ENCODE assay signal across 8 cellular contexts in the genomic region with DNA sequence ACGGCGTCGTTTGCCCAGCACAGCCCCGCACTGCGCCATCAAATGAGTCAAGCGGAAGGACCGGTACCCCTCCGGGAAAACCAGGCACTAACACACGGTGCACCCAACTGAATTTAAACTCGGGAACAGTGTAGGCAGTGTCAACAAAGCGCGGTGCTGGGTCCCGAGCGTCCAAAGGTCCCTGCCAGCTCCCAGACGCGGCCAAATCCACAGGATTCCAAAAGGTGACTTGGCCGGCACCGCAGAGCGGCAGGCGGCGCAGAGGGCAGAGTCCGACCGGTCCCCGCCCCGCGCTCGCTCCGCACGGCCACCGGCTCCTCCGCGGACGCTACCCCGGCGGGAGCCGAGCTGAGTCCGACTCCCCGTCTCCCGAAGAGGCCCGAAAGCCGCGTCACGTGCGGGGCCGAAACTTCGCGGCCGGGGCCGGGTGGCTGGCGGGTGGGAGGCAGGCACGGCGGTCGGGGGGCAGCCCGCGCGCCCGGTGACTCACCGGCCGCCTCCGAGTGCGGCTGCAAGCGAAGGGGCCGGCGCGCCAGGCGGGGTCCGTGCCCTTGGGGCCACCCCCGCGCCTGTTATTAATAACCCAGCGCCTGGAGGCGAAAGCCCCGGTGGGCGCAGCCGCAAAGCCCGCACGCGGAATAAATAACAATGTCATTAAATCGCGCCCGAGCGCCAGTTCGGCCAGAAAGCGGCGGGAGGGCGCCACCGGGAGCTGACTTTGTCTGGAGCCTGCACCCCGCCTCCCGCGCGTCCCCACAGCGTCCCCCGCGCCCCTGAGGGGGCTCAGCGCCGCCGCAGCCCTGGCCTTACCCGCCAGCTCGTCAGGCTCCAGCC. TPM values are rescaled to one million over a fixed set of nuclear protein-coding genes. Genes with fewer than 3 reads are reported as not detected.
DNase-seq lines count a peak whose midpoint lies in the region; ATAC-seq, FAIRE-seq and TF ChIP-seq lines count a peak whose summit lies in the region.

No MANE protein-coding gene starts in this region.

- no peak overlapping the region for H3K27ac Mint-ChIP-seq in activated naive CD4-positive, alpha-beta T cell treated with anti-CD3 and anti-CD28 coated beads for 36 hours
- peak overlapping the region; percentile 87 for H3K27ac Mint-ChIP-seq in HFFc6
- peak overlapping the region; percentile 94 for H3K27ac Mint-ChIP-seq in activated B cell treated with CpG ODN at 0.5 μM for 24 hours
- peak overlapping the region; percentile 96 for H3K27ac Mint-ChIP-seq in stimulated activated naive B cell treated with anti-CD40 and anti-IgM and Interleukin-4, amounts not matched to agents 10 μg/mL and 1 μg/mL and 100 μg/mL, for 72 hours

- H3K4ac ChIP-seq in mesendoderm (ENCODE audit: low read depth, low read length) = peak overlapping the region; percentile 27

- TF ChIP-seq POLR2A in endothelial cell of umbilical vein (IDR thresholded peaks at IDR 0.05; ENCODE audit: low read depth, low read length) = no peak

- H3K9ac ChIP-seq in endothelial cell of umbilical vein (replicated peaks; ENCODE audit: extremely low read depth, insufficient read depth, low read length) = peak overlapping the region; percentile 97
- H3K9ac ChIP-seq in mesendoderm (ENCODE audit: low read length) = peak overlapping the region; percentile 53

- peaks cover 9% of the 10 kb centered on the region for H3K4me1 Mint-ChIP-seq in activated naive CD4-positive, alpha-beta T cell treated with anti-CD3 and anti-CD28 coated beads for 36 hours (ENCODE audit: low read depth)
- H3K4me1 Mint-ChIP-seq in HFFc6 (ENCODE audit: low read depth) (peaks cover 60% of the 10 kb centered on the region), activated B cell treated with CpG ODN at 0.5 μM for 24 hours (peaks cover 60% of the 10 kb centered on the region)
- peaks cover 29 to 54% of the 10 kb centered on the region in 2 donors for H3K4me1 Mint-ChIP-seq in stimulated activated naive B cell treated with anti-CD40 and anti-IgM and Interleukin-4, amounts not matched to agents 10 μg/mL and 1 μg/mL and 100 μg/mL, for 72 hours

- H2BK15ac ChIP-seq in mesendoderm (replicated peaks; ENCODE audit: low read depth) = no peak overlapping the region

- peak; percentile 26 for DNase-seq in activated naive CD4-positive, alpha-beta T cell treated with anti-CD3 and anti-CD28 coated beads for 36 hours
- DNase-seq in activated naive CD4-positive, alpha-beta T cell treated with anti-CD3 and anti-CD28 coated beads, Interleukin-2, amount 50 U/mL, for 16 hours = no peak
- DNase-seq in HFFc6 (peak; percentile 48), NAMALWA (ENCODE audit: low spot score) (peak; percentile 79), activated B cell treated with CpG ODN at 0.5 μM for 24 hours (peak; percentile 75), endothelial cell of umbilical vein (ENCODE audit: low read depth, low spot score) (peak; percentile 67), mesendoderm (peak; percentile 72)
- peak; percentile 82 for DNase-seq in stimulated activated naive B cell treated with anti-CD40 and anti-IgM and Interleukin-4, amounts not matched to agents 10 μg/mL and 1 μg/mL and 100 μg/mL, for 72 hours

- peaks cover 27% of the 10 kb centered on the region for H3K79me2 ChIP-seq in endothelial cell of umbilical vein (ENCODE audit: control insufficient read depth, insufficient read depth, low read length)
- H3K79me2 ChIP-seq in mesendoderm (ENCODE audit: control insufficient read depth, insufficient read depth, low read length) = no peaks in the 10 kb centered on the region

- H3K4me2 ChIP-seq in endothelial cell of umbilical vein (ENCODE audit: insufficient read depth, low read length) (peak overlapping the region; percentile 65), mesendoderm (ENCODE audit: low read length) (peak overlapping the region; percentile 87)

- H3K9me3 ChIP-seq in endothelial cell of umbilical vein (replicated peaks; ENCODE audit: control insufficient read depth, insufficient read depth, low read length) = no peaks in the 10 kb centered on the region

- no peak overlapping the region for H2BK5ac ChIP-seq in mesendoderm (ENCODE audit: low read length)

- H3K27me3 Mint-ChIP-seq in activated naive CD4-positive, alpha-beta T cell treated with anti-CD3 and anti-CD28 coated beads for 36 hours (ENCODE audit: low read depth) = peaks cover 46% of the 10 kb centered on the region
- H3K27me3 Mint-ChIP-seq in HFFc6 (ENCODE audit: insufficient read depth) (peaks cover 2% of the 10 kb centered on the region; the same call in 1 of the 2 replicates), activated B cell treated with CpG ODN at 0.5 μM for 24 hours (no peaks in the 10 kb centered on the region)
- H3K27me3 Mint-ChIP-seq in stimulated activated naive B cell treated with anti-CD40 and anti-IgM and Interleukin-4, amounts not matched to agents 10 μg/mL and 1 μg/mL and 100 μg/mL, for 72 hours = no peaks in the 10 kb centered on the region

- H4K20me1 ChIP-seq in endothelial cell of umbilical vein (replicated peaks; ENCODE audit: control insufficient read depth, extremely low read depth, insufficient read depth, low read length) = peaks cover 4% of the 10 kb centered on the region

- H3K36me3 ChIP-seq in endothelial cell of umbilical vein (ENCODE audit: control insufficient read depth in 2 of 2, extremely low read depth in 1 of 2, insufficient read depth in 2 of 2, low read length in 2 of 2) = no peaks in the 10 kb centered on the region
- no peaks in the 10 kb centered on the region for H3K36me3 ChIP-seq in mesendoderm (ENCODE audit: control insufficient read depth, insufficient read depth, low read length)

- ATAC-seq in activated B cell treated with CpG ODN at 0.5 μM for 24 hours (ENCODE audit: low read depth) = peak; percentile 70
- ATAC-seq in stimulated activated naive B cell treated with anti-CD40 and anti-IgM and Interleukin-4, amounts not matched to agents 10 μg/mL and 1 μg/mL and 100 μg/mL, for 72 hours (replicated peaks) = peak; percentile 77 to 78

- H2BK120ac ChIP-seq in mesendoderm (ENCODE audit: low read depth, low read length) = no peak overlapping the region

- peak overlapping the region; percentile 95 for H3K18ac ChIP-seq in mesendoderm (ENCODE audit: low read length)

- no peak for FAIRE-seq in endothelial cell of umbilical vein (lab: Jason Lieb, UNC)

- peak overlapping the region; percentile 56 to 99 (median 63) for H3K4me3 ChIP-seq in endothelial cell of umbilical vein (replicated peaks in 1 of 3; ENCODE audit: insufficient read depth in 1 of 3, low read depth in 1 of 3, low read length in 3 of 3)
- H3K4me3 ChIP-seq in mesendoderm (ENCODE audit: low read length) = peak overlapping the region; percentile 85

- TF ChIP-seq CTCF in HFFc6 (IDR thresholded peaks at IDR 0.05) (peak; percentile 42; the same call in 1 of the 2 replicates), activated B cell treated with CpG ODN at 0.5 μM for 24 hours (IDR thresholded peaks at IDR 0.05) (no peak), endothelial cell of umbilical vein (IDR thresholded peaks at IDR 0.05; ENCODE audit: extremely low read depth in 1 of 2, insufficient read depth in 1 of 2, low read depth in 1 of 2, low read length in 2 of 2) (peak in 1 of 2 donors; percentile 23)

- no peaks in the 10 kb centered on the region for H3K9me3 Mint-ChIP-seq in activated naive CD4-positive, alpha-beta T cell treated with anti-CD3 and anti-CD28 coated beads for 36 hours
- H3K9me3 Mint-ChIP-seq in HFFc6 (no peaks in the 10 kb centered on the region), activated B cell treated with CpG ODN at 0.5 μM for 24 hours (peaks cover 9% of the 10 kb centered on the region)
- peaks cover 5 to 9% of the 10 kb centered on the region in 2 donors for H3K9me3 Mint-ChIP-seq in stimulated activated naive B cell treated with anti-CD40 and anti-IgM and Interleukin-4, amounts not matched to agents 10 μg/mL and 1 μg/mL and 100 μg/mL, for 72 hours

- H3K23ac ChIP-seq in mesendoderm (ENCODE audit: low read length) = no peak overlapping the region

- CTCF ChIA-PET in activated naive CD4-positive, alpha-beta T cell treated with anti-CD3 and anti-CD28 coated beads for 36 hours (lab: Charles Lee) = no interaction called here
- CTCF ChIA-PET in activated B cell treated with CpG ODN at 0.5 μM for 24 hours (lab: Charles Lee) = interaction anchor here (1.1 to 2.0 kb wide), 3 partner anchors 11 to 186 kb away, joined by 3 to 6 read pairs (median 5); no protein-coding TSS in a partner anchor
- CTCF ChIA-PET in endothelial cell of umbilical vein (lab: Charles Lee) = interaction anchor here (0.6 to 2.7 kb wide), 12 partner anchors 9 to 1132 kb away, joined by 3 to 21 read pairs (median 4); no protein-coding TSS in a partner anchor

- no peak overlapping the region for H4K8ac ChIP-seq in mesendoderm (ENCODE audit: low read depth, low read length)

- WGBS in mesendoderm (ENCODE audit: extremely low coverage, insufficient coverage, low lambda C conversion rate) = no CpG with 5 or more reads among the region's 98 CpGs

- H3K9me1 ChIP-seq in endothelial cell of umbilical vein (replicated peaks; ENCODE audit: control insufficient read depth, extremely low read depth, insufficient read depth, low read length) = no peaks in the 10 kb centered on the region

- H2AK5ac ChIP-seq in mesendoderm (ENCODE audit: low read length) = no peak overlapping the region

- H3K27me3 ChIP-seq in endothelial cell of umbilical vein (ENCODE audit: control insufficient read depth in 2 of 2, insufficient read depth in 2 of 2, low read length in 2 of 2) (peaks cover 0 to 2% of the 10 kb centered on the region in 2 experiments), mesendoderm (ENCODE audit: insufficient read depth, low read length, poor library complexity) (no peaks in the 10 kb centered on the region)

- TSS peak; percentile 53 for BruUV-seq in endothelial cell of umbilical vein (replicated peaks; lab: Mats Ljungman, UMichigan)

- peaks cover 2% of the 10 kb centered on the region for H3K79me1 ChIP-seq in mesendoderm (ENCODE audit: low read length)

- H3K4me3 Mint-ChIP-seq in activated naive CD4-positive, alpha-beta T cell treated with anti-CD3 and anti-CD28 coated beads for 36 hours = peak overlapping the region; percentile 77
- H3K4me3 Mint-ChIP-seq in HFFc6 = peak overlapping the region; percentile 98
- H3K4me3 Mint-ChIP-seq in activated B cell treated with CpG ODN at 0.5 μM for 24 hours = peak overlapping the region; percentile 96
- H3K4me3 Mint-ChIP-seq in stimulated activated naive B cell treated with anti-CD40 and anti-IgM and Interleukin-4, amounts not matched to agents 10 μg/mL and 1 μg/mL and 100 μg/mL, for 72 hours = peak overlapping the region; percentile 90 to 94

- peaks cover 17% of the 10 kb centered on the region for H3K4me1 ChIP-seq in endothelial cell of umbilical vein (ENCODE audit: control insufficient read depth, extremely low read depth, insufficient read depth, low read length)
- H3K4me1 ChIP-seq in mesendoderm (ENCODE audit: control insufficient read depth, low read depth, low read length) = peaks cover 4% of the 10 kb centered on the region

- dilution Hi-C loops in endothelial cell of umbilical vein (cut with MboI; ENCODE audit: extremely low pct_ligation_motif_present, low sequenced_read_pairs) = no loop called here

- H3K36me3 Mint-ChIP-seq in activated naive CD4-positive, alpha-beta T cell treated with anti-CD3 and anti-CD28 coated beads for 36 hours (ENCODE audit: low read depth) = peaks cover 5% of the 10 kb centered on the region
- H3K36me3 Mint-ChIP-seq in HFFc6 (ENCODE audit: low read depth) = peaks cover 7% of the 10 kb centered on the region
- H3K36me3 Mint-ChIP-seq in activated B cell treated with CpG ODN at 0.5 μM for 24 hours (ENCODE audit: low read depth) = peaks cover 29% of the 10 kb centered on the region
- H3K36me3 Mint-ChIP-seq in stimulated activated naive B cell treated with anti-CD40 and anti-IgM and Interleukin-4, amounts not matched to agents 10 μg/mL and 1 μg/mL and 100 μg/mL, for 72 hours = peaks cover 18 to 20% of the 10 kb centered on the region in 2 donors

- peak overlapping the region; percentile 90 for H3K27ac ChIP-seq in endothelial cell of umbilical vein (ENCODE audit: insufficient read depth, low read depth, low read length)
- peak overlapping the region; percentile 35 for H3K27ac ChIP-seq in mesendoderm (ENCODE audit: low read depth, low read length)

- POLR2A ChIA-PET in activated B cell treated with CpG ODN at 0.5 μM for 24 hours (lab: Charles Lee) (interaction anchor here (0.6 to 3.8 kb wide), 31 partner anchors 12 to 681 kb away, joined by 3 to 116 read pairs (median 5); a partner anchor contains a TSS), endothelial cell of umbilical vein (lab: Charles Lee) (interaction anchor here (0.6 to 1.1 kb wide), 3 partner anchors 40 to 944 kb away, joined by 3 read pairs; no protein-coding TSS in a partner anchor)

- intact Hi-C loops in activated naive CD4-positive, alpha-beta T cell treated with anti-CD3 and anti-CD28 coated beads for 36 hours (cut with micrococcal nuclease) = loop anchor here (2.0 kb wide), 1 partner anchor 263 kb away; a partner anchor contains a TSS
- intact Hi-C loops in activated B cell treated with CpG ODN at 0.5 μM for 24 hours (cut with micrococcal nuclease) (loop anchor here (1.0 to 10.0 kb wide), 3 partner anchors 63 to 187 kb away; a partner anchor contains a TSS), endothelial cell of umbilical vein (cut with micrococcal nuclease) (loop anchor here (1.0 to 5.0 kb wide), 4 partner anchors 15 to 268 kb away; no protein-coding TSS in a partner anchor)

- H2AFZ ChIP-seq in endothelial cell of umbilical vein (ENCODE audit: low read depth, low read length) = peak overlapping the region; percentile 76

- H3K56ac ChIP-seq in mesendoderm (ENCODE audit: low read length) = peak overlapping the region; percentile 77

- H4K5ac ChIP-seq in mesendoderm (ENCODE audit: low read length) = no peak overlapping the region

RNA-seq across cellular contexts. Expression of a gene that starts 0.8 kb away (rescaled TPM):
- total RNA-seq in activated naive CD4-positive, alpha-beta T cell treated with anti-CD3 and anti-CD28 coated beads for 36 hours = under 1 TPM; 0.29 to 0.37 TPM
- total RNA-seq in HFFc6 (2021; fragmentation: NEBNext Ultra II Directional; extraction: Animal tissue kit (Norgen Biotek cat#: 25700)) = 10 to 100 TPM in 3 of 6 experiments, 1 to 10 TPM in 3; 9.5 to 11.4 (median 10.1) TPM
- total RNA-seq in activated B cell treated with CpG ODN at 0.5 μM for 24 hours (56.9 and 64.1 TPM in 2 replicates), endothelial cell of umbilical vein (18.3 and 22.0 TPM in 2 replicates)
- 7.8 and 10.3 TPM in 2 replicates for polyA plus RNA-seq in endothelial cell of umbilical vein
- polyA plus RNA-seq in endothelial cell of umbilical vein (2011; cell fraction: cytosol; rRNA removed) = 8.7 and 9.8 TPM in 2 replicates
- polyA plus RNA-seq in endothelial cell of umbilical vein (2011; cell fraction: nucleus; rRNA removed) = 10.6 and 11.3 TPM in 2 replicates
- polyA plus RNA-seq in endothelial cell of umbilical vein (2012) = 11.2 and 14.4 TPM in 2 replicates
- 30.2 and 30.8 TPM in 2 replicates for polyA minus RNA-seq in endothelial cell of umbilical vein
- 21.3 TPM for polyA minus RNA-seq in endothelial cell of umbilical vein (2011; cell fraction: cytosol; rRNA and poly(A)+ RNA removed)
- polyA minus RNA-seq in endothelial cell of umbilical vein (2011; cell fraction: nucleus; rRNA and poly(A)+ RNA removed) = 28.5 and 43.1 TPM in 2 replicates
- 5.8 TPM for polyA plus RNA-seq in mesendoderm (2013, experiment 1 of 2)
- polyA plus RNA-seq in mesendoderm (2013, experiment 2 of 2) = 5.7 TPM

Comparison
In these comparisons a context has a peak if more than half of its experiments do, and no peak if none do; other contexts are left out.
1. RNA of a gene that starts 0.8 kb away (total RNA-seq): 56.9 to 64.1 TPM in activated B cell treated with CpG ODN at 0.5 μM for 24 hours, 18.3 to 22.0 TPM in endothelial cell of umbilical vein and 9.5 to 11.4 TPM in HFFc6; 0.29 to 0.37 TPM in activated naive CD4-positive, alpha-beta T cell treated with anti-CD3 and anti-CD28 coated beads for 36 hours; every median in the first group is over 4 times any median in the second.
2. Peak in every context shown above with its lines, with median percentiles within 50 percentile points of each other: H3K4me3 Mint-ChIP-seq.